ENCODE assay signal across 1 cellular context in genomic region chr4:36081185-36081584, GRCh38.
TF ChIP-seq lines count a peak whose summit lies in the region.

No MANE protein-coding gene starts in this region.

TF ChIP-seq in GM12878, 131 proteins besides CTCF, POLR2A, EP300 and RAD21 (continued from another document and continues in another):
- TF ChIP-seq, protein P1, sequence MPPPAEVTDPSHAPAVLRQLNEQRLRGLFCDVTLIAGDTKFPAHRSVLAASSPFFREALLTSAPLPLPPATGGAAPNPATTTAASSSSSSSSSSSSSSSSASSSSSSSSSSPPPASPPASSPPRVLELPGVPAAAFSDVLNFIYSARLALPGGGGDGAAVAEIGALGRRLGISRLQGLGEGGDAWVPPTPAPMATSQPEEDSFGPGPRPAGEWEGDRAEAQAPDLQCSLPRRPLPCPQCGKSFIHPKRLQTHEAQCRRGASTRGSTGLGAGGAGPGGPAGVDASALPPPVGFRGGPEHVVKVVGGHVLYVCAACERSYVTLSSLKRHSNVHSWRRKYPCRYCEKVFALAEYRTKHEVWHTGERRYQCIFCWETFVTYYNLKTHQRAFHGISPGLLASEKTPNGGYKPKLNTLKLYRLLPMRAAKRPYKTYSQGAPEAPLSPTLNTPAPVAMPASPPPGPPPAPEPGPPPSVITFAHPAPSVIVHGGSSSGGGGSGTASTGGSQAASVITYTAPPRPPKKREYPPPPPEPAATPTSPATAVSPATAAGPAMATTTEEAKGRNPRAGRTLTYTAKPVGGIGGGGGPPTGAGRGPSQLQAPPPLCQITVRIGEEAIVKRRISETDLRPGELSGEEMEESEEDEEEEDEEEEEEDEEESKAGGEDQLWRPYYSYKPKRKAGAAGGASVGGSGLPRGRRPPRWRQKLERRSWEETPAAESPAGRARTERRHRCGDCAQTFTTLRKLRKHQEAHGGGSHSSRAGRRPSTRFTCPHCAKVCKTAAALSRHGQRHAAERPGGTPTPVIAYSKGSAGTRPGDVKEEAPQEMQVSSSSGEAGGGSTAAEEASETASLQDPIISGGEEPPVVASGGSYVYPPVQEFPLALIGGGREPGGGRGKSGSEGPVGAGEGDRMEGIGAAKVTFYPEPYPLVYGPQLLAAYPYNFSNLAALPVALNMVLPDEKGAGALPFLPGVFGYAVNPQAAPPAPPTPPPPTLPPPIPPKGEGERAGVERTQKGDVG (CRISPR knock-in tag; IDR thresholded peaks at IDR 0.05) = no peak
- TF ChIP-seq SMAD1 (IDR thresholded peaks at IDR 0.05; ENCODE audit: low read depth, partially characterized antibody) (no peak), TARDBP (IDR thresholded peaks at IDR 0.05; ENCODE audit: borderline replicate concordance) (no peak; the same call in 1 of the 2 replicates), MYB (IDR thresholded peaks at IDR 0.05; ENCODE audit: borderline replicate concordance, low read depth, low read length) (no peak), ZNF24 (IDR thresholded peaks at IDR 0.05) (peak; percentile 79), MXI1 (IDR thresholded peaks at IDR 0.05; ENCODE audit: low read depth, low read length) (no peak), POU2F2 (IDR thresholded peaks at IDR 0.05; ENCODE audit: borderline replicate concordance, low read depth, low read length) (peak; percentile 27; the same call in 1 of the 3 replicates), PAX5 (IDR thresholded peaks at IDR 0.05; ENCODE audit: borderline replicate concordance, low read depth, low read length) (peak; percentile 34; the same call in 1 of the 2 replicates), HDGF (IDR thresholded peaks at IDR 0.05) (no peak), KAT2A (conservative IDR thresholded peaks at IDR 0.05; ENCODE audit: control insufficient read depth, low read depth, low read length) (no peak), ETV6 (conservative IDR thresholded peaks at IDR 0.05 in 1 of 2, IDR thresholded peaks at IDR 0.05 in 1 of 2; ENCODE audit: borderline replicate concordance in 1 of 2, low read depth in 1 of 2) (peak in 1 of 2 experiments; percentile 61; a peak in 1 of 4 replicates), ATF2 (IDR thresholded peaks at IDR 0.05; ENCODE audit: low read length) (peak; percentile 66), SRF (IDR thresholded peaks at IDR 0.05; ENCODE audit: low read depth in 2 of 2, low read length in 2 of 2) (no peak), CUX1 (IDR thresholded peaks at IDR 0.05; ENCODE audit: insufficient replicate concordance, low read depth, low read length) (no peak), TCF12 (IDR thresholded peaks at IDR 0.05; ENCODE audit: low read depth, low read length) (no peak), CBX5 (IDR thresholded peaks at IDR 0.05; ENCODE audit: low read depth) (peak; percentile 86; the same call in 1 of the 2 replicates), FOS (IDR thresholded peaks at IDR 0.05; ENCODE audit: borderline replicate concordance, extremely low read depth, insufficient read length) (no peak), RBBP5 (conservative IDR thresholded peaks at IDR 0.05) (no peak), POLR2AphosphoS2 (IDR thresholded peaks at IDR 0.05; ENCODE audit: low read depth, low read length) (no peak), ZBED1 (IDR thresholded peaks at IDR 0.05; ENCODE audit: borderline replicate concordance) (no peak), IKZF2 (IDR thresholded peaks at IDR 0.05) (peak; percentile 90 to 93; a peak in 3 of 4 replicates), NBN (IDR thresholded peaks at IDR 0.05) (peak; percentile 86), BACH1 (IDR thresholded peaks at IDR 0.05; ENCODE audit: borderline replicate concordance) (peak; percentile 54; the same call in 1 of the 2 replicates), STAT1 (conservative IDR thresholded peaks at IDR 0.05) (no peak), ZNF622 (IDR thresholded peaks at IDR 0.05) (no peak), CBX3 (IDR thresholded peaks at IDR 0.05; ENCODE audit: borderline replicate concordance, low read depth) (no peak), TBL1XR1 (IDR thresholded peaks at IDR 0.05; ENCODE audit: low read depth, low read length) (no peak), KLF5 (IDR thresholded peaks at IDR 0.05; ENCODE audit: partially characterized antibody) (no peak), NR2F1 (conservative IDR thresholded peaks at IDR 0.05) (no peak), TCF3 (IDR thresholded peaks at IDR 0.05; ENCODE audit: borderline replicate concordance, insufficient read depth, low read depth, low read length) (no peak), NFIC (IDR thresholded peaks at IDR 0.05; ENCODE audit: low read depth, low read length) (peak; percentile 83; the same call in 1 of the 2 replicates)
- TF ChIP-seq, protein P2, sequence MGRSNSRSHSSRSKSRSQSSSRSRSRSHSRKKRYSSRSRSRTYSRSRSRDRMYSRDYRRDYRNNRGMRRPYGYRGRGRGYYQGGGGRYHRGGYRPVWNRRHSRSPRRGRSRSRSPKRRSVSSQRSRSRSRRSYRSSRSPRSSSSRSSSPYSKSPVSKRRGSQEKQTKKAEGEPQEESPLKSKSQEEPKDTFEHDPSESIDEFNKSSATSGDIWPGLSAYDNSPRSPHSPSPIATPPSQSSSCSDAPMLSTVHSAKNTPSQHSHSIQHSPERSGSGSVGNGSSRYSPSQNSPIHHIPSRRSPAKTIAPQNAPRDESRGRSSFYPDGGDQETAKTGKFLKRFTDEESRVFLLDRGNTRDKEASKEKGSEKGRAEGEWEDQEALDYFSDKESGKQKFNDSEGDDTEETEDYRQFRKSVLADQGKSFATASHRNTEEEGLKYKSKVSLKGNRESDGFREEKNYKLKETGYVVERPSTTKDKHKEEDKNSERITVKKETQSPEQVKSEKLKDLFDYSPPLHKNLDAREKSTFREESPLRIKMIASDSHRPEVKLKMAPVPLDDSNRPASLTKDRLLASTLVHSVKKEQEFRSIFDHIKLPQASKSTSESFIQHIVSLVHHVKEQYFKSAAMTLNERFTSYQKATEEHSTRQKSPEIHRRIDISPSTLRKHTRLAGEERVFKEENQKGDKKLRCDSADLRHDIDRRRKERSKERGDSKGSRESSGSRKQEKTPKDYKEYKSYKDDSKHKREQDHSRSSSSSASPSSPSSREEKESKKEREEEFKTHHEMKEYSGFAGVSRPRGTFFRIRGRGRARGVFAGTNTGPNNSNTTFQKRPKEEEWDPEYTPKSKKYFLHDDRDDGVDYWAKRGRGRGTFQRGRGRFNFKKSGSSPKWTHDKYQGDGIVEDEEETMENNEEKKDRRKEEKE (IDR thresholded peaks at IDR 0.05) = no peak
- TF ChIP-seq, protein P3, sequence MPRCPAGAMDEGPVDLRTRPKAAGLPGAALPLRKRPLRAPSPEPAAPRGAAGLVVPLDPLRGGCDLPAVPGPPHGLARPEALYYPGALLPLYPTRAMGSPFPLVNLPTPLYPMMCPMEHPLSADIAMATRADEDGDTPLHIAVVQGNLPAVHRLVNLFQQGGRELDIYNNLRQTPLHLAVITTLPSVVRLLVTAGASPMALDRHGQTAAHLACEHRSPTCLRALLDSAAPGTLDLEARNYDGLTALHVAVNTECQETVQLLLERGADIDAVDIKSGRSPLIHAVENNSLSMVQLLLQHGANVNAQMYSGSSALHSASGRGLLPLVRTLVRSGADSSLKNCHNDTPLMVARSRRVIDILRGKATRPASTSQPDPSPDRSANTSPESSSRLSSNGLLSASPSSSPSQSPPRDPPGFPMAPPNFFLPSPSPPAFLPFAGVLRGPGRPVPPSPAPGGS (IDR thresholded peaks at IDR 0.05; ENCODE audit: borderline replicate concordance, insufficient read depth, low read depth, low read length, poor library complexity, severe bottlenecking) = no peak
- TF ChIP-seq, protein P4, sequence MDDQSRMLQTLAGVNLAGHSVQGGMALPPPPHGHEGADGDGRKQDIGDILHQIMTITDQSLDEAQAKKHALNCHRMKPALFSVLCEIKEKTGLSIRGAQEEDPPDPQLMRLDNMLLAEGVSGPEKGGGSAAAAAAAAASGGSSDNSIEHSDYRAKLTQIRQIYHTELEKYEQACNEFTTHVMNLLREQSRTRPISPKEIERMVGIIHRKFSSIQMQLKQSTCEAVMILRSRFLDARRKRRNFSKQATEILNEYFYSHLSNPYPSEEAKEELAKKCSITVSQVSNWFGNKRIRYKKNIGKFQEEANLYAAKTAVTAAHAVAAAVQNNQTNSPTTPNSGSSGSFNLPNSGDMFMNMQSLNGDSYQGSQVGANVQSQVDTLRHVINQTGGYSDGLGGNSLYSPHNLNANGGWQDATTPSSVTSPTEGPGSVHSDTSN (IDR thresholded peaks at IDR 0.05; ENCODE audit: insufficient replicate concordance, low read depth, low read length) = no peak
- TF ChIP-seq, protein P5, sequence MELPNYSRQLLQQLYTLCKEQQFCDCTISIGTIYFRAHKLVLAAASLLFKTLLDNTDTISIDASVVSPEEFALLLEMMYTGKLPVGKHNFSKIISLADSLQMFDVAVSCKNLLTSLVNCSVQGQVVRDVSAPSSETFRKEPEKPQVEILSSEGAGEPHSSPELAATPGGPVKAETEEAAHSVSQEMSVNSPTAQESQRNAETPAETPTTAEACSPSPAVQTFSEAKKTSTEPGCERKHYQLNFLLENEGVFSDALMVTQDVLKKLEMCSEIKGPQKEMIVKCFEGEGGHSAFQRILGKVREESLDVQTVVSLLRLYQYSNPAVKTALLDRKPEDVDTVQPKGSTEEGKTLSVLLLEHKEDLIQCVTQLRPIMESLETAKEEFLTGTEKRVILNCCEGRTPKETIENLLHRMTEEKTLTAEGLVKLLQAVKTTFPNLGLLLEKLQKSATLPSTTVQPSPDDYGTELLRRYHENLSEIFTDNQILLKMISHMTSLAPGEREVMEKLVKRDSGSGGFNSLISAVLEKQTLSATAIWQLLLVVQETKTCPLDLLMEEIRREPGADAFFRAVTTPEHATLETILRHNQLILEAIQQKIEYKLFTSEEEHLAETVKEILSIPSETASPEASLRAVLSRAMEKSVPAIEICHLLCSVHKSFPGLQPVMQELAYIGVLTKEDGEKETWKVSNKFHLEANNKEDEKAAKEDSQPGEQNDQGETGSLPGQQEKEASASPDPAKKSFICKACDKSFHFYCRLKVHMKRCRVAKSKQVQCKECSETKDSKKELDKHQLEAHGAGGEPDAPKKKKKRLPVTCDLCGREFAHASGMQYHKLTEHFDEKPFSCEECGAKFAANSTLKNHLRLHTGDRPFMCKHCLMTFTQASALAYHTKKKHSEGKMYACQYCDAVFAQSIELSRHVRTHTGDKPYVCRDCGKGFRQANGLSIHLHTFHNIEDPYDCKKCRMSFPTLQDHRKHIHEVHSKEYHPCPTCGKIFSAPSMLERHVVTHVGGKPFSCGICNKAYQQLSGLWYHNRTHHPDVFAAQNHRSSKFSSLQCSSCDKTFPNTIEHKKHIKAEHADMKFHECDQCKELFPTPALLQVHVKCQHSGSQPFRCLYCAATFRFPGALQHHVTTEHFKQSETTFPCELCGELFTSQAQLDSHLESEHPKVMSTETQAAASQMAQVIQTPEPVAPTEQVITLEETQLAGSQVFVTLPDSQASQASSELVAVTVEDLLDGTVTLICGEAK (IDR thresholded peaks at IDR 0.05; ENCODE audit: borderline replicate concordance) = no peak
- TF ChIP-seq, protein P6, sequence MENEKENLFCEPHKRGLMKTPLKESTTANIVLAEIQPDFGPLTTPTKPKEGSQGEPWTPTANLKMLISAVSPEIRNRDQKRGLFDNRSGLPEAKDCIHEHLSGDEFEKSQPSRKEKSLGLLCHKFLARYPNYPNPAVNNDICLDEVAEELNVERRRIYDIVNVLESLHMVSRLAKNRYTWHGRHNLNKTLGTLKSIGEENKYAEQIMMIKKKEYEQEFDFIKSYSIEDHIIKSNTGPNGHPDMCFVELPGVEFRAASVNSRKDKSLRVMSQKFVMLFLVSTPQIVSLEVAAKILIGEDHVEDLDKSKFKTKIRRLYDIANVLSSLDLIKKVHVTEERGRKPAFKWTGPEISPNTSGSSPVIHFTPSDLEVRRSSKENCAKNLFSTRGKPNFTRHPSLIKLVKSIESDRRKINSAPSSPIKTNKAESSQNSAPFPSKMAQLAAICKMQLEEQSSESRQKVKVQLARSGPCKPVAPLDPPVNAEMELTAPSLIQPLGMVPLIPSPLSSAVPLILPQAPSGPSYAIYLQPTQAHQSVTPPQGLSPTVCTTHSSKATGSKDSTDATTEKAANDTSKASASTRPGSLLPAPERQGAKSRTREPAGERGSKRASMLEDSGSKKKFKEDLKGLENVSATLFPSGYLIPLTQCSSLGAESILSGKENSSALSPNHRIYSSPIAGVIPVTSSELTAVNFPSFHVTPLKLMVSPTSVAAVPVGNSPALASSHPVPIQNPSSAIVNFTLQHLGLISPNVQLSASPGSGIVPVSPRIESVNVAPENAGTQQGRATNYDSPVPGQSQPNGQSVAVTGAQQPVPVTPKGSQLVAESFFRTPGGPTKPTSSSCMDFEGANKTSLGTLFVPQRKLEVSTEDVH (IDR thresholded peaks at IDR 0.05; ENCODE audit: low read depth, partially characterized antibody) = no peak
